8 cellular contexts compared by ENCODE assay signal in the genomic region with DNA sequence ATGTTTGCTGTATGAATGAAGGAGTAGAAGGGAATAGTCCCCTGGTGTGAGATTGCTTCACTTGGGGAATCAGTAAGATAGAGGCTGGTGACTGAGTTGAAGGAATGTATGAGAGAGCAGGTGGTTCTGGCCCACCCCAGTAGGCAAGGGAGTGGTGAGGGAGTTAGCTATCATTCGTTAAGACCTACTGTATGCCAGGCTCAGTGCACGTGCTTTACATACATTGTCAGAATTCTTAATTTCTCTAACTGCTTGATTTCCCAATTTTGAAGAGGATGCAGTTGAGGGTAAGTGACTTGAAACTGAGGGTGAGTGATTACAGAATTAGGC. TPM values are rescaled to one million over a fixed set of nuclear protein-coding genes. Genes with fewer than 3 reads are reported as not detected.
A peak's percentile ranks its signal among the peaks of the same experiment; 100 is the strongest.
DNase-seq lines count a peak whose midpoint lies in the region; ATAC-seq, FAIRE-seq and TF ChIP-seq lines count a peak whose summit lies in the region.

No MANE protein-coding gene starts in this region.

- H3K27ac ChIP-seq in keratinocyte (ENCODE audit: control insufficient read depth, insufficient read depth, low read length) (peak overlapping the region; percentile 61), tibial artery (peak overlapping the region; percentile 92 to 97)

- H3K4me3 Mint-ChIP-seq in activated T-helper 17 cell treated with anti-CD3 and anti-CD28 coated beads, Interleukin-2, amount 50 U/mL, for 72 hours, result peak overlapping the region; percentile 92

- intact Hi-C loops in tibial artery (cut with DNase I; ENCODE audit: low total_unique reads), result loop anchor here (10.0 kb wide), 1 partner anchor 577 kb away; a partner anchor contains a TSS

- H3K4me1 Mint-ChIP-seq in activated T-helper 17 cell treated with anti-CD3 and anti-CD28 coated beads, Interleukin-2, amount 50 U/mL, for 72 hours, result peaks cover 6% of the 10 kb centered on the region

- no peak overlapping the region for H2AFZ ChIP-seq in keratinocyte (ENCODE audit: control insufficient read depth, low read length)

- no peak for TF ChIP-seq CTCF in GM10266 (IDR thresholded peaks at IDR 0.05; ENCODE audit: control insufficient read depth, insufficient read depth, low read depth, missing control alignments)
- no peak for TF ChIP-seq CTCF in keratinocyte (optimal IDR thresholded peaks at IDR 0.05 in 1 of 3, IDR thresholded peaks at IDR 0.05 in 1 of 3, conservative IDR thresholded peaks at IDR 0.05 in 1 of 3; ENCODE audit: extremely low read depth in 1 of 3, insufficient read depth in 2 of 3, low read length in 3 of 3)
- no peak for TF ChIP-seq CTCF in tibial artery (IDR thresholded peaks at IDR 0.05)

- peaks cover 7% of the 10 kb centered on the region for H3K4me1 ChIP-seq in keratinocyte (ENCODE audit: control insufficient read depth, extremely low read depth, insufficient read depth, low read length)
- H3K4me1 ChIP-seq in tibial artery, result peaks cover 0 to 16% (median 2%) of the 10 kb centered on the region in 4 donors

- H3K9ac ChIP-seq in keratinocyte (ENCODE audit: control insufficient read depth, extremely low read depth, insufficient read depth, low read length), result peak overlapping the region; percentile 75

- H3K9me1 ChIP-seq in keratinocyte (ENCODE audit: control insufficient read depth, extremely low read depth, insufficient read depth, low read length), result no peaks in the 10 kb centered on the region

- dilution Hi-C loops in keratinocyte (cut with MboI; ENCODE audit: extremely low pct_ligation_motif_present, low sequenced_read_pairs), result no loop called here

- FAIRE-seq in keratinocyte (lab: Jason Lieb, UNC), result no peak

- DNase-seq in GM10266 (ENCODE audit: extremely low spot score) (peak; percentile 8), keratinocyte (ENCODE audit: low read depth, low spot score) (no peak), tibial artery (no peak), superior temporal gyrus (ENCODE audit: extremely low spot score) (no peak), anterior cingulate cortex (lab: John Stamatoyannopoulos, UW) (no peak)
- DNase-seq in activated CD8-positive, alpha-beta memory T cell treated with anti-CD3 and anti-CD28 coated beads, Interleukin-2, amount 50 U/mL, for 48 hours, result no peak

- H3K9me3 ChIP-seq in keratinocyte (ENCODE audit: control insufficient read depth, low read depth, low read length), result no peaks in the 10 kb centered on the region
- H3K9me3 ChIP-seq in tibial artery, result no peaks in the 10 kb centered on the region

- H3K4me3 ChIP-seq in keratinocyte (ENCODE audit: control insufficient read depth in 2 of 3, extremely low read depth in 1 of 3, insufficient read depth in 2 of 3, low read depth in 1 of 3, low read length in 3 of 3) (peak overlapping the region; percentile 77 to 87 (median 87)), tibial artery (peak overlapping the region; percentile 67 to 76)

- H3K4me2 ChIP-seq in keratinocyte (ENCODE audit: control insufficient read depth, extremely low read depth, insufficient read depth, low read depth, low read length), result peak overlapping the region; percentile 70

- H3K27ac Mint-ChIP-seq in activated T-helper 17 cell treated with anti-CD3 and anti-CD28 coated beads, Interleukin-2, amount 50 U/mL, for 72 hours, result peak overlapping the region; percentile 89

- H3K27me3 ChIP-seq in keratinocyte (ENCODE audit: control insufficient read depth, extremely low read depth, insufficient read depth, low read length), result no peaks in the 10 kb centered on the region
- no peaks in the 10 kb centered on the region for H3K27me3 ChIP-seq in tibial artery

- H4K20me1 ChIP-seq in keratinocyte (ENCODE audit: control insufficient read depth, extremely low read depth, insufficient read depth, low read length), result no peaks in the 10 kb centered on the region

- no peaks in the 10 kb centered on the region for H3K27me3 Mint-ChIP-seq in activated T-helper 17 cell treated with anti-CD3 and anti-CD28 coated beads, Interleukin-2, amount 50 U/mL, for 72 hours

- H3K9me3 Mint-ChIP-seq in activated T-helper 17 cell treated with anti-CD3 and anti-CD28 coated beads, Interleukin-2, amount 50 U/mL, for 72 hours, result no peaks in the 10 kb centered on the region

- peaks cover 55% of the 10 kb centered on the region for H3K79me2 ChIP-seq in keratinocyte (ENCODE audit: control insufficient read depth, insufficient read depth, low read length)

- no peaks in the 10 kb centered on the region for H3K36me3 ChIP-seq in keratinocyte (ENCODE audit: control insufficient read depth in 2 of 2, extremely low read depth in 1 of 2, insufficient read depth in 2 of 2, low read length in 2 of 2)
- H3K36me3 ChIP-seq in tibial artery, result no peaks in the 10 kb centered on the region

- ATAC-seq in HG02938 (IDR thresholded peaks at IDR 0.05; ENCODE audit: unreplicated experiment), result peak; percentile 6
- ATAC-seq in activated T-helper 17 cell treated with anti-CD3 and anti-CD28 coated beads, Interleukin-2, amount 50 U/mL, for 72 hours (replicated peaks), result no peak

- peaks cover 39% of the 10 kb centered on the region for H3K36me3 Mint-ChIP-seq in activated T-helper 17 cell treated with anti-CD3 and anti-CD28 coated beads, Interleukin-2, amount 50 U/mL, for 72 hours (ENCODE audit: low read depth)

RNA-seq across cellular contexts. Expression of a gene that starts 0.7 kb away (rescaled TPM):
- 10 to 100 TPM; 26.2 to 50.9 TPM for total RNA-seq in activated T-helper 17 cell treated with anti-CD3 and anti-CD28 coated beads, Interleukin-2, amount 50 U/mL, for 72 hours
- 21.5 to 29.4 TPM (median 25.4 TPM) in 3 replicates for polyA plus RNA-seq in keratinocyte
- 4.0 TPM for polyA plus RNA-seq in keratinocyte (2011; ENCODE audit: low read depth)
- 20.7 and 35.3 TPM in 2 replicates for polyA plus RNA-seq in keratinocyte (2011; cell fraction: cytosol; rRNA removed)
- 13.6 and 15.8 TPM in 2 replicates for polyA plus RNA-seq in keratinocyte (2011; cell fraction: nucleus; rRNA removed)
- 11.9 and 15.9 TPM in 2 replicates for polyA plus RNA-seq in keratinocyte (2012; ENCODE audit: low replicate concordance)
- 18.4 to 34.4 TPM (median 18.5 TPM) in 3 replicates for polyA minus RNA-seq in keratinocyte
- 49.9 TPM for polyA minus RNA-seq in keratinocyte (2011; cell fraction: cytosol; rRNA and poly(A)+ RNA removed)
- polyA minus RNA-seq in keratinocyte (2011; cell fraction: nucleus; rRNA and poly(A)+ RNA removed), result 6.8 and 14.1 TPM in 2 replicates
